Comparison of ENCODE assay signal across 30 cellular contexts in the genomic region with DNA sequence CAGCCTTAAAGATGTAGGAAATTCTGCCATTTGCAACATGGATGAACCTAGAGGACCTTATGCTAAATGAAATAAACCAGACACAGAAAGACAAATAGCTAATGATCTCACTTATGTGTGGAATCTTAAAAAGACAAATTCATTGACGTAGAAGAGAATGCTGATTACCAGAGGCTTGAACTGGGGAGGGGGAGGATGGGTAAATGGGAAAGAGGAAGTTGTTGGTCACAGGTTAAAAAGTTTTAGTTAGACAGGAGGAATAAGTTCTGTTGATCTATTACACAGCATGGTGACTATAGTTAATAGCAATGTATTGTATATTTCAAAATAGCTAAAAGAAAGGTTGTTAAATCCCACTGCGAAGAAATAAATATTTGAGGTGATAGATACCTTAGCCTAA.
"Had no signal": no experiment of that assay in that cellular context is flagged by ENCODE, and none has a peak within 500 bp of the region (broad histone marks: within the 10 kb centered on the region; RNA-seq: fewer than 3 reads in every experiment).

No MANE protein-coding gene starts in this region.

- H3K4me1 Mint-ChIP-seq: activated naive CD4-positive, alpha-beta T cell treated with anti-CD3 and anti-CD28 coated beads, Interleukin-2, amount 10 ng/mL, durations not matched to agents 7 days and 5 days; activated naive CD8-positive, alpha-beta T cell treated with anti-CD3 and anti-CD28 coated beads for 36 hours had no signal

- DNase-seq: activated CD4-positive, alpha-beta memory T cell treated with anti-CD3 and anti-CD28 coated beads, Interleukin-2, amount 10 ng/mL, durations not matched to agents 7 days and 5 days; activated CD4-positive, alpha-beta T cell treated with anti-CD3 and anti-CD28 coated beads for 36 hours; activated CD4-positive, alpha-beta T cell treated with anti-CD3 and anti-CD28 coated beads, Interleukin-2, amount 50 U/mL, for 1 hour; activated CD8-positive, alpha-beta memory T cell treated with anti-CD3 and anti-CD28 coated beads, Interleukin-2, amount 50 U/mL, for 4 hours; activated gamma-delta T cell treated with Interleukin-2 at 50 U/mL for 16 hours; activated naive CD4-positive, alpha-beta T cell treated with anti-CD3 and anti-CD28 coated beads, Interleukin-2, amount 10 ng/mL, durations not matched to agents 7 days and 5 days; activated naive CD8-positive, alpha-beta T cell treated with anti-CD3 and anti-CD28 coated beads for 36 hours; activated T-cell treated with anti-CD3 and anti-CD28 coated beads, Interleukin-2, amount 50 U/mL, for 72 hours; central memory CD4-positive, alpha-beta T cell; KG1; NCI-H1048; NCI-H146; NCI-H187 treated with DMSO at 0.1 percent for 48 hours; NCI-H2107; NCI-H2171 treated with DMSO at 0.1 percent for 48 hours; NCI-H345; NCI-H510A; NCI-H526 treated with DMSO at 0.1 percent for 48 hours; NCI-H82; PC-3; SHP77; T-helper 2 cell; T1000 had no signal

- H3K9me3 ChIP-seq: breast epithelium, SJSA1 had no signal

- H3K27me3 ChIP-seq: breast epithelium, SJSA1 had no signal

- H3K27ac Mint-ChIP-seq: activated CD4-positive, alpha-beta memory T cell treated with anti-CD3 and anti-CD28 coated beads, Interleukin-2, amount 10 ng/mL, durations not matched to agents 7 days and 5 days; activated CD4-positive, alpha-beta T cell treated with anti-CD3 and anti-CD28 coated beads for 36 hours; activated naive CD4-positive, alpha-beta T cell treated with anti-CD3 and anti-CD28 coated beads, Interleukin-2, amount 10 ng/mL, durations not matched to agents 7 days and 5 days; activated naive CD8-positive, alpha-beta T cell treated with anti-CD3 and anti-CD28 coated beads for 36 hours; activated T-cell treated with anti-CD3 and anti-CD28 coated beads, Interleukin-2, amount 50 U/mL, for 72 hours; activated T-helper 2 cell treated with anti-CD3 and anti-CD28 coated beads, Interferon-gamma antibody, Interleukin-2, Interleukin-4, amounts not matched to agents 10 μg/mL and 5 μg/mL and 100 μg/mL, durations not matched to agents 14 hours and 24 hours and 36 hours had no signal

- FAIRE-seq: RCC 7860 had no signal

- H3K4me3 Mint-ChIP-seq: activated CD4-positive, alpha-beta memory T cell treated with anti-CD3 and anti-CD28 coated beads, Interleukin-2, amount 10 ng/mL, durations not matched to agents 7 days and 5 days; activated CD4-positive, alpha-beta T cell treated with anti-CD3 and anti-CD28 coated beads for 36 hours; activated naive CD4-positive, alpha-beta T cell treated with anti-CD3 and anti-CD28 coated beads, Interleukin-2, amount 10 ng/mL, durations not matched to agents 7 days and 5 days; activated naive CD8-positive, alpha-beta T cell treated with anti-CD3 and anti-CD28 coated beads for 36 hours; activated T-cell treated with anti-CD3 and anti-CD28 coated beads, Interleukin-2, amount 50 U/mL, for 72 hours had no signal

- H3K27me3 Mint-ChIP-seq: activated CD4-positive, alpha-beta memory T cell treated with anti-CD3 and anti-CD28 coated beads, Interleukin-2, amount 10 ng/mL, durations not matched to agents 7 days and 5 days; activated CD4-positive, alpha-beta T cell treated with anti-CD3 and anti-CD28 coated beads for 36 hours; activated naive CD4-positive, alpha-beta T cell treated with anti-CD3 and anti-CD28 coated beads, Interleukin-2, amount 10 ng/mL, durations not matched to agents 7 days and 5 days; activated naive CD8-positive, alpha-beta T cell treated with anti-CD3 and anti-CD28 coated beads for 36 hours had no signal

- ATAC-seq: activated CD4-positive, alpha-beta T cell treated with anti-CD3 and anti-CD28 coated beads for 36 hours; activated T-cell treated with anti-CD3 and anti-CD28 coated beads, Interleukin-2, amount 50 U/mL, for 72 hours; PC-3; SK-N-SH treated with all-trans-retinoic acid at 6 μM for 48 hours had no signal

- H3K4me3 ChIP-seq: breast epithelium, coronary artery, SJSA1 had no signal

- H3K4me1 ChIP-seq: breast epithelium, SJSA1 had no signal

- H3K9me3 Mint-ChIP-seq: activated CD4-positive, alpha-beta memory T cell treated with anti-CD3 and anti-CD28 coated beads, Interleukin-2, amount 10 ng/mL, durations not matched to agents 7 days and 5 days; activated naive CD4-positive, alpha-beta T cell treated with anti-CD3 and anti-CD28 coated beads, Interleukin-2, amount 10 ng/mL, durations not matched to agents 7 days and 5 days; activated naive CD8-positive, alpha-beta T cell treated with anti-CD3 and anti-CD28 coated beads for 36 hours; activated T-cell treated with anti-CD3 and anti-CD28 coated beads, Interleukin-2, amount 50 U/mL, for 72 hours; activated T-helper 2 cell treated with anti-CD3 and anti-CD28 coated beads, Interferon-gamma antibody, Interleukin-2, Interleukin-4, amounts not matched to agents 10 μg/mL and 5 μg/mL and 100 μg/mL, durations not matched to agents 14 hours and 24 hours and 36 hours had no signal

- H3K36me3 ChIP-seq: breast epithelium had no signal

- H3K27ac ChIP-seq: breast epithelium, coronary artery, SJSA1, VCaP had no signal
